In genomic region chr5:11384441-11385250, GRCh38 we compare ENCODE assay signal across 9 cellular contexts.
DNase-seq lines count a peak whose midpoint lies in the region; ATAC-seq, FAIRE-seq and TF ChIP-seq lines count a peak whose summit lies in the region.
"Had no signal": no experiment of that assay in that cellular context is flagged by ENCODE, and none has a peak within 500 bp of the region (broad histone marks: within the 10 kb centered on the region; RNA-seq: fewer than 3 reads in every experiment).

No MANE protein-coding gene starts in this region.

- no peak overlapping the region for H3K27ac Mint-ChIP-seq in osteocyte (ENCODE audit: unreplicated experiment)
- H3K27ac Mint-ChIP-seq in activated naive CD4-positive, alpha-beta T cell treated with anti-CD3 and anti-CD28 coated beads for 36 hours, result no peak overlapping the region
- H3K27ac Mint-ChIP-seq: stimulated activated naive CD8-positive, alpha-beta T cell treated with anti-CD3 and anti-CD28 coated beads, Interleukin-15, Interleukin-2, amounts not matched to agents 100 ng/mL and 50 ng/mL, for 24 hours had no signal

- peak overlapping the region; percentile 62 for H3K4me3 Mint-ChIP-seq in osteocyte (ENCODE audit: unreplicated experiment)
- no peak overlapping the region for H3K4me3 Mint-ChIP-seq in activated naive CD4-positive, alpha-beta T cell treated with anti-CD3 and anti-CD28 coated beads for 36 hours
- H3K4me3 Mint-ChIP-seq: stimulated activated naive CD8-positive, alpha-beta T cell treated with anti-CD3 and anti-CD28 coated beads, Interleukin-15, Interleukin-2, amounts not matched to agents 100 ng/mL and 50 ng/mL, for 24 hours had no signal

- ATAC-seq in heart right ventricle (peak in 7 of 8 donors; percentile 27 to 57 (median 34)), GM18868 (IDR thresholded peaks at IDR 0.05; ENCODE audit: unreplicated experiment) (no peak)

- intact Hi-C loops in heart right ventricle (cut with DNase I) (loop anchor here in 1 of 10 donors (10.0 kb wide), 1 partner anchor 240 kb away; no protein-coding TSS in a partner anchor), tibial artery (cut with DNase I; ENCODE audit: low total_unique reads) (no loop called here)
- intact Hi-C loops in activated naive CD4-positive, alpha-beta T cell treated with anti-CD3 and anti-CD28 coated beads for 36 hours (cut with micrococcal nuclease), result no loop called here

- CTCF ChIA-PET in activated naive CD4-positive, alpha-beta T cell treated with anti-CD3 and anti-CD28 coated beads for 36 hours (lab: Charles Lee), result no interaction called here

- DNase-seq in D341Med (ENCODE audit: low spot score) (peak; percentile 80), NCI-H748 treated with DMSO at 0.1 percent for 48 hours (lab: John Stamatoyannopoulos, UW) (peak; percentile 59), heart right ventricle (no peak), osteocyte (ENCODE audit: extremely low spot score, unreplicated experiment) (no peak), tibial artery (no peak), RCC 7860 (ENCODE audit: low spot score) (no peak)
- no peak for DNase-seq in activated naive CD4-positive, alpha-beta T cell treated with anti-CD3 and anti-CD28 coated beads for 36 hours

- peaks cover 0 to 12% (median 0%) of the 10 kb centered on the region in 9 donors for H3K4me1 ChIP-seq in heart right ventricle
- peaks cover 0 to 19% (median 8%) of the 10 kb centered on the region in 4 donors for H3K4me1 ChIP-seq in tibial artery

- H3K36me3 ChIP-seq in heart right ventricle, result no peaks in the 10 kb centered on the region
- H3K36me3 ChIP-seq in tibial artery, result no peaks in the 10 kb centered on the region

- TF ChIP-seq CTCF in heart right ventricle (IDR thresholded peaks at IDR 0.05), result no peak
- TF ChIP-seq CTCF in osteocyte (IDR thresholded peaks at IDR 0.05), result no peak
- no peak for TF ChIP-seq CTCF in tibial artery (IDR thresholded peaks at IDR 0.05)

- H3K27me3 ChIP-seq in heart right ventricle (peaks cover 0 to 47% (median 28%) of the 10 kb centered on the region in 7 donors), tibial artery (peaks cover 0 to 32% of the 10 kb centered on the region in 2 donors)

- no peak for FAIRE-seq in RCC 7860 (lab: Jason Lieb, UNC)

- peaks cover 16% of the 10 kb centered on the region for H3K4me1 Mint-ChIP-seq in osteocyte (ENCODE audit: unreplicated experiment)
- H3K4me1 Mint-ChIP-seq in activated naive CD4-positive, alpha-beta T cell treated with anti-CD3 and anti-CD28 coated beads for 36 hours (ENCODE audit: low read depth), result peaks cover 16% of the 10 kb centered on the region

- H3K27me3 Mint-ChIP-seq in osteocyte (ENCODE audit: unreplicated experiment), result peaks cover 49% of the 10 kb centered on the region
- peaks cover 58% of the 10 kb centered on the region for H3K27me3 Mint-ChIP-seq in activated naive CD4-positive, alpha-beta T cell treated with anti-CD3 and anti-CD28 coated beads for 36 hours (ENCODE audit: low read depth)

- WGBS in heart right ventricle, 2 donors, result 6 to 12% methylated on average over 33 to 94 of the region's 96 CpGs

- H3K27ac ChIP-seq in heart right ventricle (no peak overlapping the region), tibial artery (no peak overlapping the region)

- peak overlapping the region in 9 of 10 donors; percentile 5 to 45 (median 32) for H3K4me3 ChIP-seq in heart right ventricle
- H3K4me3 ChIP-seq in tibial artery, result peak overlapping the region in 1 of 2 donors; percentile 32

- H3K36me3 Mint-ChIP-seq in osteocyte (ENCODE audit: unreplicated experiment), result no peaks in the 10 kb centered on the region
- no peaks in the 10 kb centered on the region for H3K36me3 Mint-ChIP-seq in activated naive CD4-positive, alpha-beta T cell treated with anti-CD3 and anti-CD28 coated beads for 36 hours (ENCODE audit: low read depth)

- no peaks in the 10 kb centered on the region for H3K9me3 Mint-ChIP-seq in osteocyte (ENCODE audit: unreplicated experiment)
- H3K9me3 Mint-ChIP-seq in activated naive CD4-positive, alpha-beta T cell treated with anti-CD3 and anti-CD28 coated beads for 36 hours, result no peaks in the 10 kb centered on the region
- H3K9me3 Mint-ChIP-seq: stimulated activated naive CD8-positive, alpha-beta T cell treated with anti-CD3 and anti-CD28 coated beads, Interleukin-15, Interleukin-2, amounts not matched to agents 100 ng/mL and 50 ng/mL, for 24 hours had no signal

- H3K9me3 ChIP-seq in heart right ventricle, result no peaks in the 10 kb centered on the region
- H3K9me3 ChIP-seq in tibial artery, result no peaks in the 10 kb centered on the region

Comparison
In these comparisons a context has a peak if more than half of its experiments do, and no peak if none do; other contexts are left out.
1. DNase-seq: peak in D341Med (single experiment) and NCI-H748 treated with DMSO at 0.1 percent for 48 hours (single experiment); none in heart right ventricle (0 of 2), osteocyte (single experiment), tibial artery (0 of 2), activated naive CD4-positive, alpha-beta T cell treated with anti-CD3 and anti-CD28 coated beads for 36 hours (single experiment) and RCC 7860 (single experiment).